17 cellular contexts compared by ENCODE assay signal in genomic region chr1:41046347-41046775, GRCh38. TPM values are rescaled to one million over a fixed set of nuclear protein-coding genes. Genes with fewer than 3 reads are reported as not detected.
DNase-seq lines count a peak whose midpoint lies in the region; ATAC-seq and TF ChIP-seq lines count a peak whose summit lies in the region.
"Had no signal": no experiment of that assay in that cellular context is flagged by ENCODE, and none has a peak within 500 bp of the region (broad histone marks: within the 10 kb centered on the region; RNA-seq: fewer than 3 reads in every experiment).

No MANE protein-coding gene starts in this region.

- DNase-seq in T-helper 17 cell = no peak
- peak; percentile 69 for DNase-seq in upper lobe of right lung
- DNase-seq in globus pallidus (ENCODE audit: low spot score) = no peak
- no peak for DNase-seq in stimulated activated CD8-positive, alpha-beta memory T cell treated with anti-CD3 and anti-CD28 coated beads, Interleukin-4, amount 100 ng/mL, for 48 hours
- no peak for DNase-seq in HT-29 (ENCODE audit: low spot score)
- DNase-seq: activated CD8-positive, alpha-beta memory T cell treated with anti-CD3 and anti-CD28 coated beads, Interleukin-2, amount 50 U/mL, for 48 hours; activated naive CD8-positive, alpha-beta T cell treated with anti-CD3 and anti-CD28 coated beads, Interleukin-2, amount 10 ng/mL, durations not matched to agents 7 days and 5 days; kidney glomerular epithelial cell; NCI-H1048; NCI-H526; occipital lobe; SHP77; stimulated activated naive B cell treated with anti-CD40 and anti-IgM and Interleukin-4, amounts not matched to agents 10 μg/mL and 1 μg/mL and 100 μg/mL, for 72 hours; WERI-Rb-1 had no signal

- no peak overlapping the region for H3K4me3 Mint-ChIP-seq in T-helper 17 cell
- H3K4me3 Mint-ChIP-seq: activated naive CD8-positive, alpha-beta T cell treated with anti-CD3 and anti-CD28 coated beads, Interleukin-2, amount 10 ng/mL, durations not matched to agents 7 days and 5 days; stimulated activated naive B cell treated with anti-CD40 and anti-IgM and Interleukin-4, amounts not matched to agents 10 μg/mL and 1 μg/mL and 100 μg/mL, for 72 hours had no signal

- H3K27me3 ChIP-seq in esophagus (ENCODE audit: control insufficient read depth in 1 of 2, insufficient read depth in 2 of 2, low read length in 2 of 2) = no peaks in the 10 kb centered on the region
- H3K27me3 ChIP-seq in mucosa of rectum (ENCODE audit: control insufficient read depth in 2 of 2, insufficient read depth in 2 of 2, low read length in 2 of 2) = no peaks in the 10 kb centered on the region
- H3K27me3 ChIP-seq in upper lobe of right lung = no peaks in the 10 kb centered on the region

- H3K27ac ChIP-seq in esophagus (ENCODE audit: low read depth in 2 of 2, low read length in 1 of 2) (peak overlapping the region; percentile 90 to 91), mucosa of rectum (ENCODE audit: low read depth in 2 of 2, low read length in 2 of 2) (peak overlapping the region; percentile 49 to 52), upper lobe of right lung (peak overlapping the region; percentile 75)
- H3K27ac ChIP-seq: WERI-Rb-1 had no signal

- H3K9me3 ChIP-seq in T-helper 17 cell (ENCODE audit: control insufficient read depth, low read length, poor library complexity, severe bottlenecking) = no peaks in the 10 kb centered on the region
- H3K9me3 ChIP-seq in esophagus (ENCODE audit: control insufficient read depth in 2 of 2, insufficient read depth in 1 of 2, low read depth in 1 of 2, low read length in 1 of 2) = no peaks in the 10 kb centered on the region
- H3K9me3 ChIP-seq in mucosa of rectum (ENCODE audit: control insufficient read depth in 2 of 2, low read length in 2 of 2) = no peaks in the 10 kb centered on the region
- H3K9me3 ChIP-seq in upper lobe of right lung = no peaks in the 10 kb centered on the region

- peak overlapping the region; percentile 29 for H3K27ac Mint-ChIP-seq in T-helper 17 cell
- H3K27ac Mint-ChIP-seq: stimulated activated naive B cell treated with anti-CD40 and anti-IgM and Interleukin-4, amounts not matched to agents 10 μg/mL and 1 μg/mL and 100 μg/mL, for 72 hours had no signal

- peaks cover 0 to 7% of the 10 kb centered on the region in 2 donors for H3K4me1 ChIP-seq in esophagus (ENCODE audit: control insufficient read depth in 2 of 2, insufficient read depth in 2 of 2, low read length in 1 of 2)
- H3K4me1 ChIP-seq in mucosa of rectum (ENCODE audit: control insufficient read depth in 2 of 2, insufficient read depth in 2 of 2, low read length in 2 of 2) = peaks cover 15 to 20% of the 10 kb centered on the region in 2 donors
- H3K4me1 ChIP-seq in upper lobe of right lung = peaks cover 26% of the 10 kb centered on the region

- no peak for ATAC-seq in T-helper 17 cell
- peak; percentile 89 for ATAC-seq in upper lobe of right lung
- ATAC-seq: stimulated activated naive B cell treated with anti-CD40 and anti-IgM and Interleukin-4, amounts not matched to agents 10 μg/mL and 1 μg/mL and 100 μg/mL, for 72 hours had no signal

- no peaks in the 10 kb centered on the region for H3K27me3 Mint-ChIP-seq in T-helper 17 cell
- H3K27me3 Mint-ChIP-seq: activated naive CD8-positive, alpha-beta T cell treated with anti-CD3 and anti-CD28 coated beads, Interleukin-2, amount 10 ng/mL, durations not matched to agents 7 days and 5 days; stimulated activated naive B cell treated with anti-CD40 and anti-IgM and Interleukin-4, amounts not matched to agents 10 μg/mL and 1 μg/mL and 100 μg/mL, for 72 hours had no signal

- peaks cover 10% of the 10 kb centered on the region for H3K36me3 Mint-ChIP-seq in T-helper 17 cell (ENCODE audit: low read depth)

- intact Hi-C loops in upper lobe of right lung (cut with DNase I) = no loop called here

- WGBS in esophagus, 2 donors = 57 to 62% methylated on average over 10 of the region's 10 CpGs

- TF ChIP-seq CTCF in upper lobe of right lung (IDR thresholded peaks at IDR 0.05) = no peak

- H3K9ac ChIP-seq in mucosa of rectum (ENCODE audit: low read depth in 1 of 2, low read length in 2 of 2) = peak overlapping the region in 1 of 2 donors; percentile 42

- H3K4me1 Mint-ChIP-seq in T-helper 17 cell = peaks cover 22% of the 10 kb centered on the region

- H3K4me3 ChIP-seq in esophagus (ENCODE audit: low read depth in 1 of 2, low read length in 2 of 2) (no peak overlapping the region), mucosa of rectum (ENCODE audit: low read length in 2 of 2) (peak overlapping the region in 1 of 2 donors; percentile 5), upper lobe of right lung (no peak overlapping the region)

- H3K36me3 ChIP-seq in esophagus (ENCODE audit: control insufficient read depth in 2 of 2, insufficient read depth in 2 of 2, low read length in 1 of 2) (peaks cover 3% of the 10 kb centered on the region in 2 donors), mucosa of rectum (ENCODE audit: control insufficient read depth in 2 of 2, insufficient read depth in 2 of 2, low read length in 2 of 2) (peaks cover 9% of the 10 kb centered on the region in 2 donors), upper lobe of right lung (peaks cover 15% of the 10 kb centered on the region)

RNA-seq across cellular contexts. Expression of gene SLFNL1, which starts 24.8 kb away (rescaled TPM):
- total RNA-seq in T-helper 17 cell (under 1 TPM; 0.18 to 0.22 TPM), upper lobe of right lung (2.8 TPM)
- under 1 TPM; 0.08 to 0.16 TPM for polyA plus RNA-seq in esophagus
- 0.23 TPM in 2 replicates for total RNA-seq in HT-29 (2014; rRNA removed; shearing (Covaris generic))
- total RNA-seq: H4 had no signal
